Comparison of ENCODE assay signal across 8 cellular contexts in genomic region chr1:204517382-204517781, GRCh38. TPM values are rescaled to one million over a fixed set of nuclear protein-coding genes. Genes with fewer than 3 reads are reported as not detected.
DNase-seq lines count a peak whose midpoint lies in the region; ATAC-seq, FAIRE-seq and TF ChIP-seq lines count a peak whose summit lies in the region.
"Not testable (repeated sequence)": the region's sequence is repeated elsewhere in the genome, so short reads cannot be mapped to it uniquely, and the experiment has no call there.

No MANE protein-coding gene starts in this region.

- RAD21 ChIA-PET in HCT116 (lab: Charles Lee; ENCODE audit: low non-redundant PET in 1 of 2, low total read pairs in 2 of 2, uncharacterized antibody in 2 of 2, unreplicated experiment in 2 of 2): not testable (repeated sequence)

- H3K4me2 ChIP-seq in HCT116 (ENCODE audit: low read length): peak overlapping the region; percentile 69

- CTCF ChIA-PET in HCT116 (lab: Charles Lee): not testable (repeated sequence)

- not testable (repeated sequence) for ATAC-seq in HCT116; activated naive CD8-positive, alpha-beta T cell treated with anti-CD3 and anti-CD28 coated beads, Interleukin-2, amount 50 U/mL, for 24 hours

- peaks cover 78% of the 10 kb centered on the region for H3K4me1 Mint-ChIP-seq in activated naive CD8-positive, alpha-beta T cell treated with anti-CD3 and anti-CD28 coated beads, Interleukin-2, amount 50 U/mL, for 24 hours

- intact Hi-C loops in HCT116 (cut with micrococcal nuclease); esophagus muscularis mucosa (cut with DNase I); kidney (cut with DNase I); ovary (cut with DNase I): not testable (repeated sequence)

- DNase-seq in AG10803 (ENCODE audit: low read depth); HCT116 (ENCODE audit: low read depth, low spot score); Peyer's patch; esophagus muscularis mucosa (ENCODE audit: extremely low spot score); kidney; ovary: not testable (repeated sequence)
- DNase-seq in activated naive CD8-positive, alpha-beta T cell treated with anti-CD3 and anti-CD28 coated beads, Interleukin-2, amount 50 U/mL, for 24 hours: peak; percentile 46

- TF ChIP-seq EP300 in esophagus muscularis mucosa (IDR thresholded peaks at IDR 0.05); ovary (IDR thresholded peaks at IDR 0.05): not testable (repeated sequence)

- H3K27ac ChIP-seq in HCT116 (ENCODE audit: low read depth, low read length) (peak overlapping the region; percentile 90; the same call in 1 of the 2 replicates), Peyer's patch (peak overlapping the region; percentile 56 to 98 (median 94)), esophagus muscularis mucosa (replicated peaks in 1 of 4) (peak overlapping the region in 1 of 4 donors; percentile 94)
- not testable (repeated sequence) for H3K27ac ChIP-seq in kidney (ENCODE audit: low read depth in 2 of 2, low read length in 2 of 2); ovary; stomach smooth muscle (ENCODE audit: low read length)

- H3K4me3 ChIP-seq in AG10803 (ENCODE audit: low read length) (peak overlapping the region; percentile 97), HCT116 (replicated peaks in 1 of 2; ENCODE audit: low read depth in 1 of 2, low read length in 2 of 2) (peak overlapping the region; percentile 79), Peyer's patch (peak overlapping the region; percentile 61 to 85 (median 76)), esophagus muscularis mucosa (peak overlapping the region; percentile 69 to 93 (median 82)), kidney (ENCODE audit: low read length in 2 of 2) (peak overlapping the region; percentile 99 to 100), ovary (peak overlapping the region; percentile 68), stomach smooth muscle (ENCODE audit: low read length in 2 of 2) (peak overlapping the region; percentile 96)

- not testable (repeated sequence) for H3K4me3 Mint-ChIP-seq in activated naive CD8-positive, alpha-beta T cell treated with anti-CD3 and anti-CD28 coated beads, Interleukin-2, amount 50 U/mL, for 24 hours

- peaks cover 35% of the 10 kb centered on the region for H3K36me3 Mint-ChIP-seq in activated naive CD8-positive, alpha-beta T cell treated with anti-CD3 and anti-CD28 coated beads, Interleukin-2, amount 50 U/mL, for 24 hours (ENCODE audit: low read depth)

- not testable (repeated sequence) for H3K27me3 Mint-ChIP-seq in activated naive CD8-positive, alpha-beta T cell treated with anti-CD3 and anti-CD28 coated beads, Interleukin-2, amount 50 U/mL, for 24 hours

- peaks cover 0 to 33% of the 10 kb centered on the region in 2 experiments; a peak in 1 of 4 replicates for H3K36me3 ChIP-seq in HCT116 (ENCODE audit: control insufficient read depth in 1 of 2, insufficient read depth in 2 of 2, low read length in 2 of 2)
- not testable (repeated sequence) for H3K36me3 ChIP-seq in Peyer's patch; kidney (ENCODE audit: control insufficient read depth in 1 of 2, insufficient read depth in 2 of 2, low read length in 2 of 2); ovary; stomach smooth muscle (ENCODE audit: control insufficient read depth in 2 of 2, insufficient read depth in 2 of 2, low read length in 2 of 2)
- H3K36me3 ChIP-seq in esophagus muscularis mucosa: peaks cover 0 to 12% (median 4%) of the 10 kb centered on the region in 4 donors

- not testable (repeated sequence) for H3K9me2 ChIP-seq in HCT116 (ENCODE audit: insufficient read depth)

- 88% methylated on average over 19 of the region's 19 CpGs for WGBS in esophagus muscularis mucosa
- 88 to 93% (median 92%) methylated on average over 19 of the region's 19 CpGs for WGBS in ovary, 3 donors

- H3K27me3 ChIP-seq in HCT116 (ENCODE audit: insufficient read depth, low read length); Peyer's patch; esophagus muscularis mucosa; ovary; stomach smooth muscle (ENCODE audit: control insufficient read depth in 1 of 2, insufficient read depth in 2 of 2, low read length in 2 of 2): not testable (repeated sequence)

- H4K20me1 ChIP-seq in HCT116 (ENCODE audit: insufficient read depth): not testable (repeated sequence)

- H3K4me1 ChIP-seq in HCT116 (ENCODE audit: control insufficient read depth in 1 of 2, insufficient read depth in 2 of 2, low read length in 2 of 2) (peaks cover 20 to 21% of the 10 kb centered on the region in 2 experiments), Peyer's patch (peaks cover 0 to 27% (median 17%) of the 10 kb centered on the region in 4 donors), esophagus muscularis mucosa (peaks cover 28 to 54% (median 43%) of the 10 kb centered on the region in 4 donors), ovary (ENCODE audit: insufficient read depth) (peaks cover 11% of the 10 kb centered on the region), stomach smooth muscle (ENCODE audit: control insufficient read depth, insufficient read depth, low read length) (peaks cover 21% of the 10 kb centered on the region)
- H3K4me1 ChIP-seq in kidney (ENCODE audit: control insufficient read depth in 1 of 2, insufficient read depth in 1 of 2, low read depth in 1 of 2, low read length in 2 of 2): not testable (repeated sequence)

- not testable (repeated sequence) for TF ChIP-seq POLR2A in HCT116 (IDR thresholded peaks at IDR 0.05; ENCODE audit: borderline replicate concordance, extremely low read depth, insufficient read depth, insufficient read length); Peyer's patch (IDR thresholded peaks at IDR 0.05); esophagus muscularis mucosa (IDR thresholded peaks at IDR 0.05; ENCODE audit: low read depth); ovary (IDR thresholded peaks at IDR 0.05)

- H2AFZ ChIP-seq in HCT116 (ENCODE audit: low read depth, low read length, poor library complexity, severe bottlenecking): not testable (repeated sequence)

- FAIRE-seq in kidney (lab: Jason Lieb, UNC): not testable (repeated sequence)

- not testable (repeated sequence) for BruUV-seq in HCT116 (replicated peaks; lab: Mats Ljungman, UMichigan)

- TF ChIP-seq RAD21 in HCT116 (IDR thresholded peaks at IDR 0.05; ENCODE audit: low read depth): not testable (repeated sequence)

- not testable (repeated sequence) for H3K9me3 ChIP-seq in HCT116 (ENCODE audit: control insufficient read depth in 1 of 2, insufficient read depth in 1 of 2, low read depth in 1 of 2, low read length in 2 of 2); Peyer's patch; esophagus muscularis mucosa; kidney (ENCODE audit: control insufficient read depth in 1 of 2, low read length in 2 of 2); ovary; stomach smooth muscle (ENCODE audit: control insufficient read depth in 2 of 2, low read length in 2 of 2)

- not testable (repeated sequence) for TF ChIP-seq CTCF in AG10803 (conservative IDR thresholded peaks at IDR 0.05; ENCODE audit: low read length); HCT116 (IDR thresholded peaks at IDR 0.05 in 2 of 3, conservative IDR thresholded peaks at IDR 0.05 in 1 of 3; ENCODE audit: borderline replicate concordance in 1 of 3, insufficient read depth in 1 of 3, low read depth in 2 of 3, low read length in 2 of 3); Peyer's patch (IDR thresholded peaks at IDR 0.05); esophagus muscularis mucosa (IDR thresholded peaks at IDR 0.05); kidney (IDR thresholded peaks at IDR 0.05; ENCODE audit: borderline replicate concordance, extremely low read depth, insufficient read depth); ovary (IDR thresholded peaks at IDR 0.05)

- peak overlapping the region; percentile 91 for H3K9ac ChIP-seq in HCT116 (ENCODE audit: low read length)
- H3K9ac ChIP-seq in kidney (ENCODE audit: low read length in 2 of 2): peak overlapping the region in 1 of 2 donors; percentile 94
- not testable (repeated sequence) for H3K9ac ChIP-seq in stomach smooth muscle (ENCODE audit: low read length in 2 of 2)

- POLR2A ChIA-PET in HCT116 (lab: Charles Lee): interaction anchor here (2.8 kb wide), 1 partner anchor 11 kb away, joined by 63 read pairs; no protein-coding TSS in a partner anchor

- H3K79me2 ChIP-seq in HCT116 (ENCODE audit: insufficient read depth, low read length): peaks cover 62% of the 10 kb centered on the region

- H3K27ac Mint-ChIP-seq in activated naive CD8-positive, alpha-beta T cell treated with anti-CD3 and anti-CD28 coated beads, Interleukin-2, amount 50 U/mL, for 24 hours: not testable (repeated sequence)

- H3K9me3 Mint-ChIP-seq in activated naive CD8-positive, alpha-beta T cell treated with anti-CD3 and anti-CD28 coated beads, Interleukin-2, amount 50 U/mL, for 24 hours: not testable (repeated sequence)

RNA-seq across cellular contexts. Expression of gene MDM4, which starts 1.2 kb away (rescaled TPM):
- total RNA-seq in HCT116 (2021; ENCODE audit: unreplicated experiment): 79.5 TPM
- 12.9 and 14.7 TPM in 2 replicates for polyA plus RNA-seq in HCT116 (2012)
- total RNA-seq in Peyer's patch: 100 to 1,000 TPM in 3 of 4 donors, 10 to 100 TPM in 1; 83.0 to 227 (median 125) TPM
- total RNA-seq in esophagus muscularis mucosa: 10 to 100 TPM; 21.6 to 51.1 (median 28.5) TPM
- 87.9 TPM for total RNA-seq in kidney
- polyA plus RNA-seq in kidney (ENCODE audit: insufficient read depth, low read depth, low replicate concordance): 6.3 TPM
- total RNA-seq in ovary: 100 to 1,000 TPM in 1 of 7 donors, 10 to 100 TPM in 6; 60.3 to 113 (median 80.0) TPM
- 10 to 100 TPM; 10.2 to 30.7 TPM for polyA plus RNA-seq in ovary

RNA-seq across cellular contexts. Expression of gene PIK3C2B, which starts 22.8 kb away (rescaled TPM):
- total RNA-seq in HCT116 (2021; ENCODE audit: unreplicated experiment) (17.4 TPM), Peyer's patch (100 to 1,000 TPM in 3 of 4 donors, 10 to 100 TPM in 1; 68.5 to 162 (median 134) TPM), esophagus muscularis mucosa (10 to 100 TPM; 10.8 to 15.8 (median 13.6) TPM), kidney (36.4 TPM), ovary (10 to 100 TPM in 5 of 7 donors, 1 to 10 TPM in 2; 5.6 to 26.0 (median 12.8) TPM)
- polyA plus RNA-seq in HCT116 (2012): 6.9 and 8.9 TPM in 2 replicates
- polyA plus RNA-seq in kidney (ENCODE audit: insufficient read depth, low read depth, low replicate concordance) (2.5 TPM), ovary (1 to 10 TPM; 6.2 to 7.9 TPM)
